1 cellular context compared by ENCODE assay signal in genomic region chr11:2210366-2211112, GRCh38.
TF ChIP-seq lines count a peak whose summit lies in the region.

No MANE protein-coding gene starts in this region.

TF ChIP-seq in H1, 55 proteins besides CTCF, POLR2A, EP300 and RAD21:
- TF ChIP-seq BACH1 (IDR thresholded peaks at IDR 0.05; ENCODE audit: low read length): no peak
- no peak for TF ChIP-seq RXRA (IDR thresholded peaks at IDR 0.05; ENCODE audit: insufficient read depth, low read depth, low read length)
- TF ChIP-seq YY1 (IDR thresholded peaks at IDR 0.05; ENCODE audit: low read depth, low read length): no peak
- TF ChIP-seq SP4 (IDR thresholded peaks at IDR 0.05; ENCODE audit: low read length): no peak
